Comparison of ENCODE assay signal across 26 cellular contexts in the genomic region with DNA sequence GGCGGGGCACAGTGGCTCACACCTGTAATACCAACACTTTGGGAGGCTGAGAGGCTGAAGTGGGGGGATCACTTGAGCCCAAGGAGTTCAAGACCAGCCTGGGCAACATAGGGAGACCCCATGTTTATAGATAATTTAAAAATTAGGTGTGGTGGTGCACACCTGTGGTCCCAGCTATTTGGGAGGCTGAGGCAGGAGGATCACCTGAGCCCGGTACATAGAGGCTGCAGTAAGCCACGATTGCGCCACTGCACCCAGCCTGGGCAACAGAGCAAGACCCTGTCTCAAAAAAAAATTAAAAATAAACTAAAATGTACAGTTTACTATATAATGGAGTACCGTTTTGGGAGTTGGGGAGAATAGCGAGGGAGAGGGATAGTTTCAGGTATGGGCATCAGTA. TPM values are rescaled to one million over a fixed set of nuclear protein-coding genes. Genes with fewer than 3 reads are reported as not detected.
A peak's percentile ranks its signal among the peaks of the same experiment; 100 is the strongest.
DNase-seq lines count a peak whose midpoint lies in the region; ATAC-seq and TF ChIP-seq lines count a peak whose summit lies in the region.
"Had no signal": no experiment of that assay in that cellular context is flagged by ENCODE, and none has a peak within 500 bp of the region (broad histone marks: within the 10 kb centered on the region; RNA-seq: fewer than 3 reads in every experiment).

No MANE protein-coding gene starts in this region.

- 83 to 86% methylated on average over 5 to 6 of the region's 6 CpGs for WGBS in esophagus squamous epithelium, 2 donors

- H3K36me3 ChIP-seq in gastrocnemius medialis: no peaks in the 10 kb centered on the region
- no peaks in the 10 kb centered on the region; the same call in 1 of the 2 replicates for H3K36me3 ChIP-seq in MG63
- H3K36me3 ChIP-seq in esophagus squamous epithelium: no peaks in the 10 kb centered on the region
- H3K36me3 ChIP-seq: brain microvascular endothelial cell, stomach, tibial nerve, WERI-Rb-1 had no signal

- DNase-seq in activated naive CD4-positive, alpha-beta T cell treated with anti-CD3 and anti-CD28 coated beads, Interleukin-2, amount 10 ng/mL, durations not matched to agents 7 days and 5 days: no peak
- DNase-seq in NB4 (ENCODE audit: low read depth) (no peak), gastrocnemius medialis (no peak), MG63 (no peak), esophagus squamous epithelium (lab: John Stamatoyannopoulos, UW) (no peak), NOMO-1 treated with dmso at 0.1 percent for 144 hours (lab: John Stamatoyannopoulos, UW; ENCODE audit: unreplicated experiment) (no peak)
- no peak for DNase-seq in effector memory CD8-positive, alpha-beta T cell
- DNase-seq: activated CD4-positive, alpha-beta memory T cell treated with anti-CD3 and anti-CD28 coated beads, Interleukin-2, amount 10 ng/mL, durations not matched to agents 7 days and 5 days; activated effector memory CD4-positive, alpha-beta T cell treated with Interleukin-2 at 50 U/mL for 16 hours; brain microvascular endothelial cell; EL; islet precursor cell; Karpas-422; MV-4-11; naive B cell; NCI-H1694; NCI-H2171 treated with DMSO at 0.1 percent for 48 hours; NCI-H524; NK-92 treated with Interleukin-12 subunit alpha and Interleukin-12 subunit beta, amount 100 ng/mL, for 24 hours; Right ventricle myocardium superior; stomach; T-helper 9 cell; WERI-Rb-1 had no signal

- H3K4me3 ChIP-seq in NB4 (ENCODE audit: low read depth, low read length): peak overlapping the region; percentile 95
- no peak overlapping the region for H3K4me3 ChIP-seq in gastrocnemius medialis
- no peak overlapping the region for H3K4me3 ChIP-seq in MG63
- H3K4me3 ChIP-seq in esophagus squamous epithelium: no peak overlapping the region
- H3K4me3 ChIP-seq: skin epidermis, stomach, tibial nerve had no signal

- H3K4me1 ChIP-seq in gastrocnemius medialis: peaks cover 22% of the 10 kb centered on the region in 2 donors
- peaks cover 0 to 54% (median 0%) of the 10 kb centered on the region in 3 donors for H3K4me1 ChIP-seq in esophagus squamous epithelium

- H3K4me3 Mint-ChIP-seq in activated naive CD4-positive, alpha-beta T cell treated with anti-CD3 and anti-CD28 coated beads, Interleukin-2, amount 50 U/mL, for 24 hours: peak overlapping the region; percentile 36
- H3K4me3 Mint-ChIP-seq in activated naive CD4-positive, alpha-beta T cell treated with anti-CD3 and anti-CD28 coated beads, Interleukin-2, amount 10 ng/mL, durations not matched to agents 7 days and 5 days: no peak overlapping the region
- H3K4me3 Mint-ChIP-seq in effector memory CD8-positive, alpha-beta T cell: peak overlapping the region; percentile 15 to 25
- H3K4me3 Mint-ChIP-seq: activated CD4-positive, alpha-beta memory T cell treated with anti-CD3 and anti-CD28 coated beads, Interleukin-2, amount 10 ng/mL, durations not matched to agents 7 days and 5 days had no signal

- intact Hi-C loops in gastrocnemius medialis (cut with DNase I; ENCODE audit: low total_unique reads): loop anchor here (10.0 kb wide), 1 partner anchor 229 kb away; no protein-coding TSS in a partner anchor
- intact Hi-C loops in esophagus squamous epithelium (cut with DNase I): no loop called here

- H3K4me1 Mint-ChIP-seq in activated naive CD4-positive, alpha-beta T cell treated with anti-CD3 and anti-CD28 coated beads, Interleukin-2, amount 50 U/mL, for 24 hours: peaks cover 64% of the 10 kb centered on the region
- H3K4me1 Mint-ChIP-seq in activated naive CD4-positive, alpha-beta T cell treated with anti-CD3 and anti-CD28 coated beads, Interleukin-2, amount 10 ng/mL, durations not matched to agents 7 days and 5 days: peaks cover 53% of the 10 kb centered on the region
- H3K4me1 Mint-ChIP-seq in effector memory CD8-positive, alpha-beta T cell (ENCODE audit: low read depth in 2 of 2): peaks cover 27 to 53% of the 10 kb centered on the region in 2 donors

- CTCF ChIA-PET in activated naive CD4-positive, alpha-beta T cell treated with anti-CD3 and anti-CD28 coated beads, Interleukin-2, amount 10 ng/mL, durations not matched to agents 7 days and 5 days (lab: Charles Lee): no interaction called here

- peak overlapping the region; percentile 95 to 99 (median 98) for H3K27ac ChIP-seq in gastrocnemius medialis
- no peak overlapping the region for H3K27ac ChIP-seq in esophagus squamous epithelium
- H3K27ac ChIP-seq: brain microvascular endothelial cell, WERI-Rb-1 had no signal

- in situ Hi-C loops in gastrocnemius medialis (cut with MboI; ENCODE audit: low sequenced_read_pairs in 4 of 4): loop anchor here in 1 of 4 donors (25.0 kb wide), 1 partner anchor 97 kb away; no protein-coding TSS in a partner anchor

- no peak for TF ChIP-seq POLR2A in NB4 (IDR thresholded peaks at IDR 0.05; ENCODE audit: extremely low read depth, insufficient read length)
- TF ChIP-seq POLR2A in gastrocnemius medialis (IDR thresholded peaks at IDR 0.05): no peak
- TF ChIP-seq POLR2A in esophagus squamous epithelium (IDR thresholded peaks at IDR 0.05): no peak

- no peaks in the 10 kb centered on the region for H3K9me3 ChIP-seq in gastrocnemius medialis
- no peaks in the 10 kb centered on the region for H3K9me3 ChIP-seq in MG63
- H3K9me3 ChIP-seq in esophagus squamous epithelium: no peaks in the 10 kb centered on the region
- H3K9me3 ChIP-seq: stomach, tibial nerve had no signal

- no peak overlapping the region for H3K27ac Mint-ChIP-seq in activated naive CD4-positive, alpha-beta T cell treated with anti-CD3 and anti-CD28 coated beads, Interleukin-2, amount 50 U/mL, for 24 hours
- no peak overlapping the region for H3K27ac Mint-ChIP-seq in activated naive CD4-positive, alpha-beta T cell treated with anti-CD3 and anti-CD28 coated beads, Interleukin-2, amount 10 ng/mL, durations not matched to agents 7 days and 5 days
- peak overlapping the region in 1 of 2 donors; percentile 20 for H3K27ac Mint-ChIP-seq in effector memory CD8-positive, alpha-beta T cell
- H3K27ac Mint-ChIP-seq: activated CD4-positive, alpha-beta memory T cell treated with anti-CD3 and anti-CD28 coated beads, Interleukin-2, amount 10 ng/mL, durations not matched to agents 7 days and 5 days had no signal

- ATAC-seq in effector memory CD8-positive, alpha-beta T cell (replicated peaks): no peak
- ATAC-seq in gastrocnemius medialis: no peak

- H3K9me3 Mint-ChIP-seq in activated naive CD4-positive, alpha-beta T cell treated with anti-CD3 and anti-CD28 coated beads, Interleukin-2, amount 50 U/mL, for 24 hours: no peaks in the 10 kb centered on the region
- H3K9me3 Mint-ChIP-seq in activated naive CD4-positive, alpha-beta T cell treated with anti-CD3 and anti-CD28 coated beads, Interleukin-2, amount 10 ng/mL, durations not matched to agents 7 days and 5 days: no peaks in the 10 kb centered on the region
- H3K9me3 Mint-ChIP-seq in effector memory CD8-positive, alpha-beta T cell: no peaks in the 10 kb centered on the region
- H3K9me3 Mint-ChIP-seq: activated CD4-positive, alpha-beta memory T cell treated with anti-CD3 and anti-CD28 coated beads, Interleukin-2, amount 10 ng/mL, durations not matched to agents 7 days and 5 days had no signal

- no peaks in the 10 kb centered on the region for H3K27me3 ChIP-seq in gastrocnemius medialis
- H3K27me3 ChIP-seq in MG63: no peaks in the 10 kb centered on the region
- H3K27me3 ChIP-seq in esophagus squamous epithelium: no peaks in the 10 kb centered on the region
- H3K27me3 ChIP-seq: brain microvascular endothelial cell, stomach, tibial nerve had no signal

- TF ChIP-seq CTCF in NB4 (IDR thresholded peaks at IDR 0.05; ENCODE audit: low read depth, low read length): no peak
- TF ChIP-seq CTCF in gastrocnemius medialis (IDR thresholded peaks at IDR 0.05 in 4 of 5, conservative IDR thresholded peaks at IDR 0.05 in 1 of 5): no peak
- no peak for TF ChIP-seq CTCF in esophagus squamous epithelium (IDR thresholded peaks at IDR 0.05)

- no peaks in the 10 kb centered on the region for H3K36me3 Mint-ChIP-seq in activated naive CD4-positive, alpha-beta T cell treated with anti-CD3 and anti-CD28 coated beads, Interleukin-2, amount 50 U/mL, for 24 hours
- H3K36me3 Mint-ChIP-seq in activated naive CD4-positive, alpha-beta T cell treated with anti-CD3 and anti-CD28 coated beads, Interleukin-2, amount 10 ng/mL, durations not matched to agents 7 days and 5 days: peaks cover 36% of the 10 kb centered on the region
- peaks cover 34% of the 10 kb centered on the region for H3K36me3 Mint-ChIP-seq in effector memory CD8-positive, alpha-beta T cell (ENCODE audit: insufficient read depth)

- H3K27me3 Mint-ChIP-seq in activated naive CD4-positive, alpha-beta T cell treated with anti-CD3 and anti-CD28 coated beads, Interleukin-2, amount 50 U/mL, for 24 hours: no peaks in the 10 kb centered on the region
- peaks cover under 1% of the 10 kb centered on the region for H3K27me3 Mint-ChIP-seq in activated naive CD4-positive, alpha-beta T cell treated with anti-CD3 and anti-CD28 coated beads, Interleukin-2, amount 10 ng/mL, durations not matched to agents 7 days and 5 days
- no peaks in the 10 kb centered on the region for H3K27me3 Mint-ChIP-seq in effector memory CD8-positive, alpha-beta T cell
- H3K27me3 Mint-ChIP-seq: activated CD4-positive, alpha-beta memory T cell treated with anti-CD3 and anti-CD28 coated beads, Interleukin-2, amount 10 ng/mL, durations not matched to agents 7 days and 5 days; naive B cell had no signal

RNA-seq across cellular contexts. Expression of a gene that starts 4.2 kb away (rescaled TPM):
- total RNA-seq in gastrocnemius medialis (10 to 100 TPM; 39.3 to 65.6 (median 55.5) TPM), esophagus squamous epithelium (10 to 100 TPM; 22.6 to 78.0 (median 50.7) TPM)
- 45.5 and 64.9 TPM in 2 replicates for total RNA-seq in MG63 (2014; rRNA removed; shearing (Covaris generic); ENCODE audit: low replicate concordance)

Comparison
In these comparisons a context has a peak if more than half of its experiments do, and no peak if none do; other contexts are left out.
1. H3K27ac ChIP-seq: peak in gastrocnemius medialis (4 of 4); none in esophagus squamous epithelium (0 of 4).